ENCODE assay signal across 8 cellular contexts in the genomic region with DNA sequence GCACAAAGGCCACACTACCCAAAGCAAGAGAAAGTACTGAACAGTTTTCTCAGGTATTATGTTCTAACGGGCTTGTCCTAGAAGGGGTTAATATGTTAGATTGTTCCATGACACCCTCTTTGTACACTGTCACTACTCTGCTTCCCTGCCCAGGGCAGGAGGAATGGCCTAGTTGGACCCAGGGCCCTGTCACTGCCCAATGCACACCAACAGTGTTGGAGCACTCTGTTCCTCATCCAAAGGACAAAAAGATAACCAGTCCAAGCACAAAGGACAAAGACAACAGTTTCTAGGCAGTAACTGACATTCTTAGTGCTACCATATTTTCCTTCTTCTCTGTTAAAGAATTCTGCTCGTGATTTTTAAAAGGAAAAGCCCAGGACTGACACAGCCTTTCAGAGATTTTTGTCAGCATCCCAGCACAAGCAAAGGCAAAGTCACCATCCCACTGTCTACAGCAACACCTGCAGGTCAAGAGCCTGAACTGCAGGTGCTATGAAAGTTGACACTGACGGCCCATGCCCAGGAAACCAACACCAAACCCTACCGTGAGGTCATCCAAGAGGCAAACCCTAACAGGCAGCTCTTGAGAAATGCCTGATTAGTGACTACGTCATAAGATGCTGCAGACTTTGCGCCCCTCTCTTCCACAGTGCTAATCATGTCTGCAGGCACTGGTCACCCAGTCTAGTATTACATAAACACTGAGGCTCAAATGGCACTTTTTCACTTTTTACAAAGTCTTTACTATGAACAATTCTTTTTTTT. TPM values are rescaled to one million over a fixed set of nuclear protein-coding genes. Genes with fewer than 3 reads are reported as not detected.
DNase-seq lines count a peak whose midpoint lies in the region; ATAC-seq, FAIRE-seq and TF ChIP-seq lines count a peak whose summit lies in the region.

No MANE protein-coding gene starts in this region.

- peaks cover 35% of the 10 kb centered on the region for H3K79me2 ChIP-seq in OCI-LY3 (ENCODE audit: low read length)

- no peak overlapping the region for H3K4me3 ChIP-seq in HL-60 (replicated peaks; ENCODE audit: insufficient read depth, low read length)
- H3K4me3 ChIP-seq in OCI-LY3 (ENCODE audit: low read length) = no peak overlapping the region

- H3K36me3 Mint-ChIP-seq in naive B cell = peaks cover 2 to 13% of the 10 kb centered on the region in 2 donors

- H3K4me1 ChIP-seq in OCI-LY3 (ENCODE audit: low read length) = peaks cover 11% of the 10 kb centered on the region

- FAIRE-seq in GM19239 (lab: Jason Lieb, UNC) = peak; percentile 80

- no peak overlapping the region for H3K9ac ChIP-seq in OCI-LY3 (ENCODE audit: low read length)

- H2AFZ ChIP-seq in OCI-LY3 (ENCODE audit: low read depth, low read length) = no peak overlapping the region

- DNase-seq in CD1c-positive myeloid dendritic cell (ENCODE audit: extremely low spot score) (peak; percentile 77), GM19239 (ENCODE audit: insufficient read length, low spot score) (peak; percentile 27), HL-60 (ENCODE audit: low read depth in 1 of 2, low spot score in 1 of 2) (peak; percentile 49 to 62), activated T-cell treated with anti-CD3 and anti-CD28 coated beads for 24 hours (ENCODE audit: low read depth) (peak; percentile 44), naive B cell (peak; percentile 56)
- DNase-seq in stimulated activated naive CD4-positive, alpha-beta T cell treated with Interleukin-2 at 50 U/mL for 16 hours (lab: John Stamatoyannopoulos, UW) = peak; percentile 42

- H3K27ac ChIP-seq in HL-60 (replicated peaks) (no peak overlapping the region), OCI-LY3 (ENCODE audit: low read length) (no peak overlapping the region)

- ATAC-seq in esophagus mucosa (peak; percentile 97), naive B cell (ENCODE audit: low read depth in 2 of 2) (peak; percentile 76 to 89)

- H3K9me3 Mint-ChIP-seq in naive B cell = peaks cover 0 to 6% (median under 1%) of the 10 kb centered on the region in 7 donors

- H3K27me3 Mint-ChIP-seq in naive B cell = no peaks in the 10 kb centered on the region

- H3K27me3 ChIP-seq in HL-60 (ENCODE audit: insufficient read depth, poor library complexity, severe bottlenecking) (no peaks in the 10 kb centered on the region), OCI-LY3 (ENCODE audit: low read depth, low read length) (no peaks in the 10 kb centered on the region)

- peak; percentile 97 for TF ChIP-seq CTCF in HL-60 (IDR thresholded peaks at IDR 0.05; ENCODE audit: insufficient read depth, low read length)
- peak; percentile 82 for TF ChIP-seq CTCF in OCI-LY3 (IDR thresholded peaks at IDR 0.05; ENCODE audit: low read depth, low read length)

- peaks cover 62% of the 10 kb centered on the region for H3K36me3 ChIP-seq in OCI-LY3 (replicated peaks; ENCODE audit: low read depth, low read length)

- H3K4me3 Mint-ChIP-seq in naive B cell = no peak overlapping the region

- H3K27ac Mint-ChIP-seq in naive B cell = no peak overlapping the region

- peaks cover 18 to 39% (median 33%) of the 10 kb centered on the region in 3 donors for H3K4me1 Mint-ChIP-seq in naive B cell

- H4K20me1 ChIP-seq in OCI-LY3 (ENCODE audit: insufficient read depth, low read length) = peaks cover 14% of the 10 kb centered on the region

- no peak overlapping the region for H3K4me2 ChIP-seq in OCI-LY3 (ENCODE audit: low read length)

- no peaks in the 10 kb centered on the region for H3K9me3 ChIP-seq in OCI-LY3 (ENCODE audit: insufficient read depth, low read length)

RNA-seq across cellular contexts. Expression of gene NUDCD3, which starts 13.2 kb away (rescaled TPM):
- 68.9 TPM for total RNA-seq in esophagus mucosa
- 10 to 100 TPM; 32.8 to 70.2 (median 64.4) TPM for polyA plus RNA-seq in naive B cell (ENCODE audit: low read depth in 6 of 6)

Comparison
In these comparisons a context has a peak if more than half of its experiments do, and no peak if none do; other contexts are left out.
1. DNase-seq: peak in every context shown above with its lines; median percentile 77 in CD1c-positive myeloid dendritic cell; 56 in naive B cell; 56 in HL-60; 44 in activated T-cell treated with anti-CD3 and anti-CD28 coated beads for 24 hours; 42 in stimulated activated naive CD4-positive, alpha-beta T cell treated with Interleukin-2 at 50 U/mL for 16 hours; 27 in GM19239.